In the genomic region with DNA sequence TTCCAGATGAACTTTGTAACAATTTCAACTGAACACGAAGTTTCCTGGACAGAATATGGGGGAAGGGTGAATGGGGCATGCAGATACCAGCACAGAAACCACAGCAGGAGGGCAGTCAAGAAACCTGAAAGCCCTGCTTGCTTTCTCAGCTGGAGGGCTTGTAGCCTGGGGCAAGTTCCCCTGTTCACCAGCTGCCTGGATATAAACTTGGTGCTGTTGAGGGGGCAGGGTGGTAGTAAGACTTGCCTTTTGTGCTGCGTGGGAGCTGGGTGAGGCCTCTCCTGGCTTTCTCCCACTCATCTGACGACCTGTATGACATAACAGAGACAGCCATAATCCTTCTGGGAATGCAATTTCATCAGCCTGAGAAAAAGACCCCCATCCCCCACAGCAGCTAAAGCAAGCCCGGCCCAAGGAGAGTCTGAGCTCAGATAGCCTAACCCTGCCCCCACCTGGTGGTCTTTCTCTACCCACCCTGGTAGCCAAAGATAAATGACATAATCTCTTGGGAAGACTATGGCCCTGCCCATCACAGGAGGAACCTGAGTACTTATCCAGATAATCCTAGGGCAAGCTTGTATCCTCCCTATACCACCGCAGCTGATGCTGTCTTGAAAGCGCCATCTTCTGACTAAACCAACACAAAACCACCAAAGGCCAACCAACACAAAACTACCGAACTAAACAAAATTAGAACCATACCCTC, we compare ENCODE assay signal across 27 cellular contexts.
A peak's percentile ranks its signal among the peaks of the same experiment; 100 is the strongest.
DNase-seq lines count a peak whose midpoint lies in the region; TF ChIP-seq lines count a peak whose summit lies in the region.
"Had no signal": no experiment of that assay in that cellular context is flagged by ENCODE, and none has a peak within 500 bp of the region (broad histone marks: within the 10 kb centered on the region; RNA-seq: fewer than 3 reads in every experiment).

No MANE protein-coding gene starts in this region.

- H3K9ac ChIP-seq in HUES64 (ENCODE audit: low read depth, low read length): peak overlapping the region; percentile 40; the same call in 1 of the 2 replicates

- BruUV-seq in Caco-2 (replicated peaks; lab: Mats Ljungman, UMichigan): no TSS peak

- H3K36me3 Mint-ChIP-seq in Caco-2 (ENCODE audit: insufficient read depth, unreplicated experiment): no peaks in the 10 kb centered on the region
- H3K36me3 Mint-ChIP-seq: activated CD8-positive, alpha-beta memory T cell treated with anti-CD3 and anti-CD28 coated beads, Interleukin-2, amount 10 ng/mL, durations not matched to agents 7 days and 5 days; activated naive CD4-positive, alpha-beta T cell treated with anti-CD3 and anti-CD28 coated beads, Interleukin-2, amount 10 ng/mL, durations not matched to agents 7 days and 5 days; IgD-negative memory B cell had no signal

- peak overlapping the region; percentile 50 for H3K27ac Mint-ChIP-seq in Caco-2 (ENCODE audit: unreplicated experiment)
- H3K27ac Mint-ChIP-seq: activated CD8-positive, alpha-beta memory T cell treated with anti-CD3 and anti-CD28 coated beads, Interleukin-2, amount 10 ng/mL, durations not matched to agents 7 days and 5 days; activated naive CD4-positive, alpha-beta T cell treated with anti-CD3 and anti-CD28 coated beads, Interleukin-2, amount 10 ng/mL, durations not matched to agents 7 days and 5 days; activated T-helper 1 cell treated with anti-CD3 and anti-CD28 coated beads, Interleukin-12 subunit alpha, Interleukin-12 subunit beta, Interleukin-2, Interleukin-4 antibody, amounts not matched to agents 30 ng/mL and 10 ng/mL and 1 ng/mL, durations not matched to agents 14 hours and 24 hours and 36 hours; B cell; IgD-negative memory B cell had no signal

- 14% methylated on average over 5 of the region's 7 CpGs for WGBS in HUES64
- WGBS in iPS DF 6.9 (ENCODE audit: insufficient coverage, insufficient read length): no CpG with 5 or more reads among the region's 7 CpGs

- in situ Hi-C loops in brain microvascular endothelial cell (cut with HindIII; ENCODE audit: low pct_ligation_motif_present, low sequenced_read_pairs): no loop called here

- intact Hi-C loops in Caco-2 (cut with micrococcal nuclease; ENCODE audit: unreplicated experiment): no loop called here

- no peak overlapping the region for H3K4me3 Mint-ChIP-seq in Caco-2 (ENCODE audit: unreplicated experiment)
- H3K4me3 Mint-ChIP-seq: activated CD8-positive, alpha-beta memory T cell treated with anti-CD3 and anti-CD28 coated beads, Interleukin-2, amount 10 ng/mL, durations not matched to agents 7 days and 5 days; activated naive CD4-positive, alpha-beta T cell treated with anti-CD3 and anti-CD28 coated beads, Interleukin-2, amount 10 ng/mL, durations not matched to agents 7 days and 5 days; activated T-helper 1 cell treated with anti-CD3 and anti-CD28 coated beads, Interleukin-12 subunit alpha, Interleukin-12 subunit beta, Interleukin-2, Interleukin-4 antibody, amounts not matched to agents 30 ng/mL and 10 ng/mL and 1 ng/mL, durations not matched to agents 14 hours and 24 hours and 36 hours; B cell had no signal

- H3K9me3 Mint-ChIP-seq in Caco-2 (ENCODE audit: unreplicated experiment): peaks cover 6% of the 10 kb centered on the region

- H3K4me1 Mint-ChIP-seq in Caco-2 (ENCODE audit: low read depth, unreplicated experiment): no peaks in the 10 kb centered on the region
- H3K4me1 Mint-ChIP-seq: activated CD8-positive, alpha-beta memory T cell treated with anti-CD3 and anti-CD28 coated beads, Interleukin-2, amount 10 ng/mL, durations not matched to agents 7 days and 5 days; activated naive CD4-positive, alpha-beta T cell treated with anti-CD3 and anti-CD28 coated beads, Interleukin-2, amount 10 ng/mL, durations not matched to agents 7 days and 5 days; B cell; IgD-negative memory B cell had no signal

- H3K27me3 ChIP-seq in Caco-2 (replicated peaks; ENCODE audit: control insufficient read depth, insufficient read depth, low read length) (no peaks in the 10 kb centered on the region), HUES64 (ENCODE audit: insufficient read depth, low read length) (no peaks in the 10 kb centered on the region), iPS DF 6.9 (ENCODE audit: control insufficient read depth, insufficient read depth, low read length) (no peaks in the 10 kb centered on the region), brain microvascular endothelial cell (replicated peaks) (no peaks in the 10 kb centered on the region)
- H3K27me3 ChIP-seq: cardiac muscle cell, left lung, upper lobe of right lung had no signal

- TF ChIP-seq CTCF in Caco-2 (IDR thresholded peaks at IDR 0.05; ENCODE audit: insufficient read depth in 1 of 2, low read depth in 1 of 2, low read length in 1 of 2, severe bottlenecking in 1 of 2, unreplicated experiment in 1 of 2) (no peak), brain microvascular endothelial cell (IDR thresholded peaks at IDR 0.05; ENCODE audit: low read depth, low read length, missing control alignments) (no peak)

- POLR2A ChIA-PET in Caco-2 (lab: Charles Lee): no interaction called here

- H3K4me3 ChIP-seq in Caco-2 (ENCODE audit: low read depth, low read length) (no peak overlapping the region), HUES64 (ENCODE audit: low read length) (peak overlapping the region; percentile 27; the same call in 1 of the 2 replicates), iPS DF 6.9 (ENCODE audit: low read length) (no peak overlapping the region), brain microvascular endothelial cell (ENCODE audit: low read depth, low read length) (no peak overlapping the region)
- H3K4me3 ChIP-seq: A549, cardiac muscle cell, coronary artery, GM12878, left lung, skin epidermis, upper lobe of right lung had no signal

- H3K27ac ChIP-seq in HUES64 (ENCODE audit: low read depth, low read length) (peak overlapping the region; percentile 88; the same call in 1 of the 2 replicates), iPS DF 6.9 (ENCODE audit: low read length) (no peak overlapping the region), brain microvascular endothelial cell (no peak overlapping the region)
- H3K27ac ChIP-seq: A549, cardiac muscle cell, coronary artery, left lung, skin epidermis, upper lobe of right lung, VCaP had no signal

- H3K9me3 ChIP-seq in Caco-2 (no peaks in the 10 kb centered on the region), HUES64 (ENCODE audit: insufficient read depth, low read depth, low read length) (0 out of 2 replicates have a peak, but pooled peaks cover 5% of the 10 kb centered on the region), iPS DF 6.9 (ENCODE audit: control insufficient read depth, insufficient read depth, low read length) (no peaks in the 10 kb centered on the region)
- H3K9me3 ChIP-seq: A549, upper lobe of right lung had no signal

- H3K4me1 ChIP-seq in Caco-2 (no peaks in the 10 kb centered on the region), HUES64 (ENCODE audit: insufficient read depth, low read length) (0 out of 2 replicates have a peak, but pooled peaks cover 7% of the 10 kb centered on the region), iPS DF 6.9 (ENCODE audit: control insufficient read depth, insufficient read depth, low read length) (no peaks in the 10 kb centered on the region)
- H3K4me1 ChIP-seq: A549, left lung, upper lobe of right lung had no signal

- CTCF ChIA-PET in Caco-2 (lab: Charles Lee): no interaction called here

- DNase-seq in Caco-2 (peak; percentile 2 to 24), T1000 (lab: John Stamatoyannopoulos, UW) (peak; percentile 3), iPS DF 6.9 (ENCODE audit: low read depth, low spot score) (peak; percentile 13), NCI-H1436 treated with DMSO at 0.1 percent for 48 hours (lab: John Stamatoyannopoulos, UW) (no peak), brain microvascular endothelial cell (no peak), NCI-H1105 (lab: John Stamatoyannopoulos, UW) (no peak), NCI-H1436 (lab: John Stamatoyannopoulos, UW) (no peak)
- DNase-seq: activated CD4-positive, alpha-beta T cell treated with anti-CD3 and anti-CD28 coated beads, Interleukin-2, amount 50 U/mL, for 1 hour; activated CD8-positive, alpha-beta memory T cell treated with anti-CD3 and anti-CD28 coated beads, Interleukin-2, amount 10 ng/mL, durations not matched to agents 7 days and 5 days; activated naive CD4-positive, alpha-beta T cell treated with anti-CD3 and anti-CD28 coated beads, Interleukin-2, amount 10 ng/mL, durations not matched to agents 7 days and 5 days; DMS79 treated with DMSO at 0.1 percent for 48 hours; left lung; NCI-H1694 treated with DMSO at 0.1 percent for 48 hours; NCI-H2171 treated with DMSO at 0.1 percent for 48 hours; occipital lobe; T-helper 2 cell; upper lobe of right lung had no signal

- no peaks in the 10 kb centered on the region for H3K36me3 ChIP-seq in Caco-2 (ENCODE audit: control insufficient read depth, insufficient read depth, low read length)
- H3K36me3 ChIP-seq in HUES64 (ENCODE audit: insufficient read depth, low read length): no peaks in the 10 kb centered on the region
- no peaks in the 10 kb centered on the region for H3K36me3 ChIP-seq in iPS DF 6.9 (ENCODE audit: control insufficient read depth, insufficient read depth, low read length)
- H3K36me3 ChIP-seq in brain microvascular endothelial cell (replicated peaks): no peaks in the 10 kb centered on the region
- H3K36me3 ChIP-seq: cardiac muscle cell, left lung, upper lobe of right lung had no signal

- H3K27me3 Mint-ChIP-seq in Caco-2 (ENCODE audit: insufficient read depth, unreplicated experiment): no peaks in the 10 kb centered on the region
- H3K27me3 Mint-ChIP-seq: activated CD8-positive, alpha-beta memory T cell treated with anti-CD3 and anti-CD28 coated beads, Interleukin-2, amount 10 ng/mL, durations not matched to agents 7 days and 5 days; activated naive CD4-positive, alpha-beta T cell treated with anti-CD3 and anti-CD28 coated beads, Interleukin-2, amount 10 ng/mL, durations not matched to agents 7 days and 5 days; B cell; IgD-negative memory B cell had no signal

Comparison
In these comparisons a context has a peak if more than half of its experiments do, and no peak if none do; other contexts are left out.
1. DNase-seq: peak in Caco-2 (2 of 2), T1000 (single experiment) and iPS DF 6.9 (single experiment); none in NCI-H1436 treated with DMSO at 0.1 percent for 48 hours (single experiment), brain microvascular endothelial cell (single experiment), NCI-H1105 (single experiment) and NCI-H1436 (single experiment).